24 cellular contexts compared by ENCODE assay signal in genomic region chr6:108336971-108337370, GRCh38. TPM values are rescaled to one million over a fixed set of nuclear protein-coding genes. Genes with fewer than 3 reads are reported as not detected.
A peak's percentile ranks its signal among the peaks of the same experiment; 100 is the strongest.
DNase-seq lines count a peak whose midpoint lies in the region; ATAC-seq, FAIRE-seq and TF ChIP-seq lines count a peak whose summit lies in the region.
"Had no signal": no experiment of that assay in that cellular context is flagged by ENCODE, and none has a peak within 500 bp of the region (broad histone marks: within the 10 kb centered on the region; RNA-seq: fewer than 3 reads in every experiment).

No MANE protein-coding gene starts in this region.

- no peak for TF ChIP-seq POLR2A in GM12891 (IDR thresholded peaks at IDR 0.05; ENCODE audit: low read depth, low read length)
- no peak for TF ChIP-seq POLR2A in K562 (conservative IDR thresholded peaks at IDR 0.05)

- H2AFZ ChIP-seq in K562 (ENCODE audit: low read depth, low read length) (no peak overlapping the region), trophoblast cell (ENCODE audit: insufficient read depth, low read length, poor library complexity) (no peak overlapping the region)

- H3K27me3 ChIP-seq in K562 (ENCODE audit: control insufficient read depth in 2 of 2, insufficient read depth in 2 of 2, low read length in 2 of 2) (no peaks in the 10 kb centered on the region), trophoblast cell (ENCODE audit: insufficient read depth, low read length) (no peaks in the 10 kb centered on the region), left ventricle myocardium inferior (ENCODE audit: low read depth) (no peaks in the 10 kb centered on the region)
- H3K27me3 ChIP-seq: BE2C, BLaER1 had no signal

- H3K4ac ChIP-seq in trophoblast cell (ENCODE audit: low read depth, low read length), result no peak overlapping the region

- H4K12ac ChIP-seq in trophoblast cell (ENCODE audit: low read depth, low read length), result no peak overlapping the region

- 62% methylated on average over 3 of the region's 3 CpGs for WGBS in K562 (ENCODE audit: insufficient coverage, low coverage, missing lambda C conversion rate)
- no CpG with 5 or more reads among the region's 3 CpGs for WGBS in trophoblast cell (ENCODE audit: extremely low coverage, insufficient coverage, insufficient read length)

- H4K8ac ChIP-seq in trophoblast cell (ENCODE audit: low read depth, low read length), result no peak overlapping the region

- no peak overlapping the region for H3K14ac ChIP-seq in trophoblast cell (ENCODE audit: low read length)

- TF ChIP-seq RAD21 in K562 (CRISPR knock-in tag; conservative IDR thresholded peaks at IDR 0.05 in 1 of 2, IDR thresholded peaks at IDR 0.05 in 1 of 2), result no peak

- H3K9me3 ChIP-seq in K562 (replicated peaks; ENCODE audit: control insufficient read depth, insufficient read depth, low read depth, low read length), result no peaks in the 10 kb centered on the region
- no peaks in the 10 kb centered on the region for H3K9me3 ChIP-seq in trophoblast cell (ENCODE audit: insufficient read depth, low read depth, low read length)
- H3K9me3 ChIP-seq in left ventricle myocardium inferior (replicated peaks), result no peaks in the 10 kb centered on the region
- H3K9me3 ChIP-seq: A549, BE2C, BLaER1 had no signal

- in situ Hi-C loops in K562 (cut with MboI), result no loop called here

- no peak overlapping the region for H3K4me3 ChIP-seq in K562
- no peak overlapping the region for H3K4me3 ChIP-seq in trophoblast cell (ENCODE audit: low read depth, low read length)
- no peak overlapping the region for H3K4me3 ChIP-seq in left ventricle myocardium inferior
- H3K4me3 ChIP-seq: A549, BLaER1, GM12878 had no signal

- H4K20me1 ChIP-seq in K562 (replicated peaks; ENCODE audit: control insufficient read depth, insufficient read depth, low read length), result no peaks in the 10 kb centered on the region; the same call in 1 of the 2 replicates
- H4K20me1 ChIP-seq: BLaER1 had no signal

- no peak overlapping the region for H4K91ac ChIP-seq in trophoblast cell (ENCODE audit: low read depth, low read length)

- CTCF ChIA-PET in K562 (lab: Yijun Ruan, JAX; ENCODE audit: low intra/inter-chr PET ratio), result no interaction called here

- H3K79me2 ChIP-seq in K562 (ENCODE audit: control insufficient read depth, insufficient read depth, low read length) (no peaks in the 10 kb centered on the region), trophoblast cell (ENCODE audit: control insufficient read depth, insufficient read depth, low read length, poor library complexity) (no peaks in the 10 kb centered on the region)

- ATAC-seq in K562, result no peak
- no peak for ATAC-seq in GM19324 (IDR thresholded peaks at IDR 0.05; ENCODE audit: low FRiP score, unreplicated experiment)
- ATAC-seq: A549, GM12878 had no signal

- no peak overlapping the region for H2BK12ac ChIP-seq in trophoblast cell (ENCODE audit: low read length)

- BruUV-seq in K562 (replicated peaks; lab: Mats Ljungman, UMichigan), result no TSS peak

- H3K4me2 ChIP-seq in K562 (ENCODE audit: insufficient read depth, low read length) (no peak overlapping the region), trophoblast cell (ENCODE audit: low read length) (no peak overlapping the region)
- H3K4me2 ChIP-seq: A549, BLaER1 had no signal

- H3K23ac ChIP-seq in trophoblast cell (ENCODE audit: low read length), result no peak overlapping the region

- H3K4me1 ChIP-seq in K562 (replicated peaks in 1 of 2; ENCODE audit: control insufficient read depth in 2 of 2, insufficient read depth in 2 of 2, low read length in 2 of 2), result no peaks in the 10 kb centered on the region
- no peaks in the 10 kb centered on the region for H3K4me1 ChIP-seq in trophoblast cell (ENCODE audit: control insufficient read depth in 1 of 2, insufficient read depth in 2 of 2, low read length in 2 of 2)
- no peaks in the 10 kb centered on the region for H3K4me1 ChIP-seq in left ventricle myocardium inferior
- H3K4me1 ChIP-seq: A549, BE2C, BLaER1 had no signal

- H3K27ac ChIP-seq in K562 (ENCODE audit: extremely low read depth, low read depth, low read length), result no peak overlapping the region
- H3K27ac ChIP-seq in trophoblast cell (ENCODE audit: low read depth, low read length), result no peak overlapping the region
- no peak overlapping the region for H3K27ac ChIP-seq in left ventricle myocardium inferior (replicated peaks)
- H3K27ac ChIP-seq: 22Rv1, A549, BLaER1 had no signal

- no peaks in the 10 kb centered on the region for H3K9me1 ChIP-seq in K562 (ENCODE audit: control insufficient read depth, insufficient read depth, low read length)

- TF ChIP-seq CTCF in K562 (IDR thresholded peaks at IDR 0.05 in 2 of 3, conservative IDR thresholded peaks at IDR 0.05 in 1 of 3; ENCODE audit: insufficient read depth in 2 of 3, low read depth in 1 of 3, low read length in 3 of 3) (no peak), left ventricle myocardium inferior (IDR thresholded peaks at IDR 0.05; ENCODE audit: borderline replicate concordance) (no peak)

- H2BK120ac ChIP-seq in trophoblast cell (ENCODE audit: insufficient read depth, low read length, poor library complexity), result no peak overlapping the region

- H2BK5ac ChIP-seq in trophoblast cell (ENCODE audit: low read depth, low read length, poor library complexity), result no peak overlapping the region

- intact Hi-C loops in K562 (cut with micrococcal nuclease) (no loop called here), left ventricle myocardium inferior (cut with micrococcal nuclease) (no loop called here)

- no peak overlapping the region for H3K18ac ChIP-seq in trophoblast cell (ENCODE audit: low read length)

- no peaks in the 10 kb centered on the region for H3K36me3 ChIP-seq in K562 (ENCODE audit: control insufficient read depth, insufficient read depth, low read length)
- no peaks in the 10 kb centered on the region for H3K36me3 ChIP-seq in trophoblast cell (ENCODE audit: control insufficient read depth in 1 of 2, insufficient read depth in 2 of 2, low read length in 2 of 2)
- H3K36me3 ChIP-seq in left ventricle myocardium inferior, result peaks cover 3% of the 10 kb centered on the region
- H3K36me3 ChIP-seq: BE2C, BLaER1 had no signal

- no peak for TF ChIP-seq EP300 in K562 (IDR thresholded peaks at IDR 0.05; ENCODE audit: low read length)

- H3K9ac ChIP-seq in K562 (ENCODE audit: insufficient read depth in 1 of 2, low read depth in 2 of 2, low read length in 2 of 2) (no peak overlapping the region), trophoblast cell (ENCODE audit: low read length) (no peak overlapping the region)
- H3K9ac ChIP-seq: BLaER1 had no signal

- H2AK5ac ChIP-seq in trophoblast cell (ENCODE audit: low read length), result no peak overlapping the region

- FAIRE-seq in GM12891 (lab: Jason Lieb, UNC) (peak; percentile 59), K562 (lab: Jason Lieb, UNC) (peak; percentile 70)
- FAIRE-seq: A549, GM12878 had no signal

- no peaks in the 10 kb centered on the region for H3K79me1 ChIP-seq in trophoblast cell (ENCODE audit: low read length)

- no peak for DNase-seq in GM12891 (ENCODE audit: insufficient read length, low spot score)
- DNase-seq in K562 (ENCODE audit: extremely low read depth in 1 of 4, low spot score in 3 of 4), result no peak
- DNase-seq in kidney tubule cell (ENCODE audit: low spot score), result peak; percentile 42
- peak; percentile 27 to 88 for DNase-seq in trophoblast cell
- DNase-seq in left ventricle myocardium inferior, result no peak
- DNase-seq in AG08395 (ENCODE audit: low spot score), result no peak
- DNase-seq: BE2C; C1 segment of cervical spinal cord; CD4-positive, alpha-beta memory T cell; CD4-positive, CD25-positive, alpha-beta regulatory T cell; CD8-positive, alpha-beta memory T cell; COR-L47; DMS 273 treated with DMSO at 0.1 percent for 48 hours; DMS153; DMS53; DMS79; DND-41; EL; GDM1 had no signal

- POLR2A ChIA-PET in K562 (lab: Yijun Ruan, JAX), result interaction anchor here (1.1 to 1.6 kb wide), 3 partner anchors 8 to 28 kb away, joined by 3 to 5 read pairs (median 3); no protein-coding TSS in a partner anchor

TF ChIP-seq in GM12891, 5 proteins besides CTCF, POLR2A, EP300 and RAD21:
- TF ChIP-seq PAX5 (IDR thresholded peaks at IDR 0.05; ENCODE audit: insufficient read depth, low read length, severe bottlenecking) (no peak), TAF1 (IDR thresholded peaks at IDR 0.05; ENCODE audit: low read depth, low read length) (no peak), POU2F2 (IDR thresholded peaks at IDR 0.05; ENCODE audit: low read depth, low read length) (no peak), SPI1 (IDR thresholded peaks at IDR 0.05; ENCODE audit: low read depth, low read length) (no peak), POLR2AphosphoS5 (IDR thresholded peaks at IDR 0.05; ENCODE audit: low read depth, low read length) (no peak)

TF ChIP-seq in K562, 482 proteins besides CTCF, POLR2A, EP300 and RAD21 (continues in another document):
- TF ChIP-seq NONO (IDR thresholded peaks at IDR 0.05; ENCODE audit: low read depth in 2 of 2, low read length in 1 of 2) (no peak), PHF20 (IDR thresholded peaks at IDR 0.05; ENCODE audit: partially characterized antibody) (no peak), POLR2B (IDR thresholded peaks at IDR 0.05; ENCODE audit: low read depth, partially characterized antibody) (no peak), HNRNPL (IDR thresholded peaks at IDR 0.05; ENCODE audit: low read depth, low read length) (no peak), KDM2B (CRISPR knock-in tag; IDR thresholded peaks at IDR 0.05) (no peak), THRAP3 (IDR thresholded peaks at IDR 0.05; ENCODE audit: borderline replicate concordance) (no peak), TSC22D4 (tag; IDR thresholded peaks at IDR 0.05) (no peak), NR2C1 (IDR thresholded peaks at IDR 0.05) (no peak), NR2C1 (tag; IDR thresholded peaks at IDR 0.05) (no peak)

RNA-seq across cellular contexts. Expression of gene AFG1L, which starts 42.1 kb away (rescaled TPM):
- polyA plus RNA-seq in GM12891 (2012; ENCODE audit: low read depth, missing spikeins), result 3.7 TPM
- total RNA-seq in K562 (2011; cell fraction: chromatin; rRNA removed; ENCODE audit: low replicate concordance), result 21.2 and 29.8 TPM in 2 replicates
- 12.4 and 14.3 TPM in 2 replicates for total RNA-seq in K562 (2011; cell fraction: nucleolus; rRNA removed)
- total RNA-seq in K562 (2011; cell fraction: nucleoplasm; rRNA removed), result 11.4 and 14.0 TPM in 2 replicates
- total RNA-seq in K562 (2014; rRNA removed), result 2.2 and 4.2 TPM in 2 replicates
- 10.5 and 12.9 TPM in 2 replicates for total RNA-seq in K562 (2014; rRNA removed; fragmentation: Illumina TruSeq; extraction: Trizol)
- 14.0 and 15.5 TPM in 2 replicates for total RNA-seq in K562 (2015; rRNA removed; fragmentation: Illumina TruSeq; extraction: Trizol)
- total RNA-seq in K562 (2021), result 12.3 and 17.5 TPM in 2 replicates
- polyA plus RNA-seq in K562 (2011; rRNA removed), result 6.7 and 8.1 TPM in 2 replicates
- 1.0 and 2.3 TPM in 2 replicates for polyA plus RNA-seq in K562 (2011; cell fraction: cytosol; rRNA removed)
- polyA plus RNA-seq in K562 (2011; cell fraction: nucleus; rRNA removed), result 4.3 and 4.6 TPM in 2 replicates
- 6.7 and 9.6 TPM in 2 replicates for polyA plus RNA-seq in K562 (2012)
- polyA plus RNA-seq in K562 (2014; fragmentation: Illumina TruSeq; extraction: Trizol), result 5.8 and 5.9 TPM in 2 replicates
- polyA plus RNA-seq in K562 (2014; fragmentation: Nextera tagmentation; extraction: Ambion mirVana), result 1 to 10 TPM; 2.6 to 3.8 TPM
- polyA plus RNA-seq in K562 (2014; rRNA removed), result 5.2 and 5.5 TPM in 2 replicates
- 10.0 TPM in 2 replicates for polyA minus RNA-seq in K562 (2011; rRNA and poly(A)+ RNA removed)
- 9.6 and 11.6 TPM in 2 replicates for polyA minus RNA-seq in K562 (2011; cell fraction: cytosol; rRNA and poly(A)+ RNA removed)
- 12.1 and 16.1 TPM in 2 replicates for polyA minus RNA-seq in K562 (2011; cell fraction: nucleus; rRNA and poly(A)+ RNA removed)
- 3.7 and 3.9 TPM in 2 replicates for polyA plus RNA-seq in trophoblast cell (2013)
- total RNA-seq in left ventricle myocardium inferior, result 13.3 TPM

Comparison
In these comparisons a context has a peak if more than half of its experiments do, and no peak if none do; other contexts are left out.
1. DNase-seq: peak in kidney tubule cell (single experiment) and trophoblast cell (2 of 2); none in GM12891 (single experiment), K562 (0 of 4), left ventricle myocardium inferior (single experiment) and AG08395 (single experiment).